Comparison of ENCODE assay signal across 6 cellular contexts in the genomic region with DNA sequence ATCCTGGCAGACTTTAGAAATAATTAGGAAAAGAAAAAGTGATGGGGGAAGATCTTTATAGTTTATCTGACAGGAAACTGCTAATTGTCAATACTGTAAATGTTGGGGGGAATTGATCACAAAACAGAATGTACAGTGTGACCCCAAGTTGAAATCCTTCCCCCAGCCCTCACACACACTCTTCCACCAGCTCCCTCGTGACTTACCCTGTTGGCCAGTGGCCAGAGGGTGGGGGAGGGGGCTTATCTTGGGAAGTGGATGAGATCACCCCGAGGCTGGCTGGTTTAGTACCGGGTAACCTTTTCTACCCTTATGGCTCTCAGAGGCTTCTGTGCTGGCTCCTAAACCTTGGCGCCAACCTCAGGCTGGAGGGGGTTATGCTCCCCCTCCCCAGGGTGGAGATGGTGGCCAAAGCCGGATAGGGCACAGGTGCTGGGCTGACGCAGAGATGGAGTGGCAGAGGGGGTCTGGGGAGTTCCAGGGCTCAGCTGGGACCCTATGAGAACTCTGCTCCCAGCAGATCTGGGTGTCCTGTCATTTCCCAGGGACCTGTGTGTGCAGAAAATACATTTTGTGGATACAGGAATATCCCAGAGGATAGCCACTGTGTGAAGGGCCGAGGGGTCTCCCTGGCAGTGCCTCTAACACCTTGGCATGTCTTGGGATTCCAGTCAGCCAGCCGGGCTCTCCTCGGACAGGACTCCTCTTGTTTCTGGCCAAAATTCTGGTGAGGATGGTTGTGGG. TPM values are rescaled to one million over a fixed set of nuclear protein-coding genes. Genes with fewer than 3 reads are reported as not detected.
DNase-seq lines count a peak whose midpoint lies in the region; ATAC-seq and TF ChIP-seq lines count a peak whose summit lies in the region.

No MANE protein-coding gene starts in this region.

- intact Hi-C loops in left lung (cut with DNase I), result no loop called here

- H3K9me3 ChIP-seq in left lung, result no peaks in the 10 kb centered on the region

- H3K36me3 ChIP-seq in left lung, result no peaks in the 10 kb centered on the region

- no peaks in the 10 kb centered on the region for H3K27me3 ChIP-seq in left lung

- no peak for TF ChIP-seq CTCF in left lung (IDR thresholded peaks at IDR 0.05)

- peak overlapping the region in 1 of 2 donors; percentile 74 for H3K27ac ChIP-seq in left lung

- H3K4me1 ChIP-seq in left lung, result peaks cover 14 to 19% of the 10 kb centered on the region in 2 donors

- peak; percentile 51 for DNase-seq in DMS79 (lab: John Stamatoyannopoulos, UW)
- DNase-seq in left lung, result peak in 1 of 2 donors; percentile 73
- DNase-seq in stimulated activated naive CD8-positive, alpha-beta T cell treated with anti-CD3 and anti-CD28 coated beads, Interleukin-15, Interleukin-2, amounts not matched to agents 100 U/mL and 50 U/mL, for 24 hours, result no peak

- no peak overlapping the region for H3K4me3 ChIP-seq in left lung

- ATAC-seq in SK-N-SH treated with all-trans-retinoic acid at 6 μM for 48 hours, result peak; percentile 52
- peak; percentile 60 for ATAC-seq in left lung
- ATAC-seq in GM19324 (IDR thresholded peaks at IDR 0.05; ENCODE audit: low FRiP score, unreplicated experiment), result no peak
- no peak for ATAC-seq in HG03108 (IDR thresholded peaks at IDR 0.05; ENCODE audit: unreplicated experiment)
- no peak for ATAC-seq in stimulated activated naive CD8-positive, alpha-beta T cell treated with anti-CD3 and anti-CD28 coated beads, Interleukin-15, Interleukin-2, amounts not matched to agents 100 U/mL and 50 U/mL, for 24 hours

TF ChIP-seq in SK-N-SH treated with all-trans-retinoic acid at 6 μM for 48 hours, 23 proteins besides CTCF, POLR2A, EP300 and RAD21:
- TF ChIP-seq, protein P1, sequence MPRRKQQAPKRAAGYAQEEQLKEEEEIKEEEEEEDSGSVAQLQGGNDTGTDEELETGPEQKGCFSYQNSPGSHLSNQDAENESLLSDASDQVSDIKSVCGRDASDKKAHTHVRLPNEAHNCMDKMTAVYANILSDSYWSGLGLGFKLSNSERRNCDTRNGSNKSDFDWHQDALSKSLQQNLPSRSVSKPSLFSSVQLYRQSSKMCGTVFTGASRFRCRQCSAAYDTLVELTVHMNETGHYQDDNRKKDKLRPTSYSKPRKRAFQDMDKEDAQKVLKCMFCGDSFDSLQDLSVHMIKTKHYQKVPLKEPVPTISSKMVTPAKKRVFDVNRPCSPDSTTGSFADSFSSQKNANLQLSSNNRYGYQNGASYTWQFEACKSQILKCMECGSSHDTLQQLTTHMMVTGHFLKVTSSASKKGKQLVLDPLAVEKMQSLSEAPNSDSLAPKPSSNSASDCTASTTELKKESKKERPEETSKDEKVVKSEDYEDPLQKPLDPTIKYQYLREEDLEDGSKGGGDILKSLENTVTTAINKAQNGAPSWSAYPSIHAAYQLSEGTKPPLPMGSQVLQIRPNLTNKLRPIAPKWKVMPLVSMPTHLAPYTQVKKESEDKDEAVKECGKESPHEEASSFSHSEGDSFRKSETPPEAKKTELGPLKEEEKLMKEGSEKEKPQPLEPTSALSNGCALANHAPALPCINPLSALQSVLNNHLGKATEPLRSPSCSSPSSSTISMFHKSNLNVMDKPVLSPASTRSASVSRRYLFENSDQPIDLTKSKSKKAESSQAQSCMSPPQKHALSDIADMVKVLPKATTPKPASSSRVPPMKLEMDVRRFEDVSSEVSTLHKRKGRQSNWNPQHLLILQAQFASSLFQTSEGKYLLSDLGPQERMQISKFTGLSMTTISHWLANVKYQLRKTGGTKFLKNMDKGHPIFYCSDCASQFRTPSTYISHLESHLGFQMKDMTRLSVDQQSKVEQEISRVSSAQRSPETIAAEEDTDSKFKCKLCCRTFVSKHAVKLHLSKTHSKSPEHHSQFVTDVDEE (CRISPR knock-in tag; IDR thresholded peaks at IDR 0.05), result no peak
- peak; percentile 21; the same call in 1 of the 2 replicates for TF ChIP-seq ISL1 (CRISPR knock-in tag; IDR thresholded peaks at IDR 0.05)
- TF ChIP-seq, protein P2, sequence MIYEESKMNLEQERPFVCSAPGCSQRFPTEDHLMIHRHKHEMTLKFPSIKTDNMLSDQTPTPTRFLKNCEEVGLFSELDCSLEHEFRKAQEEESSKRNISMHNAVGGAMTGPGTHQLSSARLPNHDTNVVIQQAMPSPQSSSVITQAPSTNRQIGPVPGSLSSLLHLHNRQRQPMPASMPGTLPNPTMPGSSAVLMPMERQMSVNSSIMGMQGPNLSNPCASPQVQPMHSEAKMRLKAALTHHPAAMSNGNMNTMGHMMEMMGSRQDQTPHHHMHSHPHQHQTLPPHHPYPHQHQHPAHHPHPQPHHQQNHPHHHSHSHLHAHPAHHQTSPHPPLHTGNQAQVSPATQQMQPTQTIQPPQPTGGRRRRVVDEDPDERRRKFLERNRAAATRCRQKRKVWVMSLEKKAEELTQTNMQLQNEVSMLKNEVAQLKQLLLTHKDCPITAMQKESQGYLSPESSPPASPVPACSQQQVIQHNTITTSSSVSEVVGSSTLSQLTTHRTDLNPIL (CRISPR knock-in tag; IDR thresholded peaks at IDR 0.05; ENCODE audit: low read depth), result peak; percentile 74; the same call in 1 of the 2 replicates

RNA-seq across cellular contexts. Expression of gene CDH16, which starts 18.6 kb away (rescaled TPM):
- total RNA-seq in left lung, result under 1 TPM in 1 of 2 donors, not detected in 1; 0.32 TPM

RNA-seq across cellular contexts. Expression of gene PDP2, which starts 19.8 kb away (rescaled TPM):
- total RNA-seq in left lung, result 10 to 100 TPM; 17.4 to 36.3 TPM

RNA-seq across cellular contexts. Expression of gene RRAD, which starts 25.2 kb away (rescaled TPM):
- 10 to 100 TPM in 1 of 2 donors, 1 to 10 TPM in 1; 8.2 to 31.8 TPM for total RNA-seq in left lung

RNA-seq across cellular contexts. Expression of gene CIAO2B, which starts 34.1 kb away (rescaled TPM):
- 10 to 100 TPM; 81.7 to 82.5 TPM for total RNA-seq in left lung

RNA-seq across cellular contexts. Expression of gene CES2, which starts 35.2 kb away (rescaled TPM):
- total RNA-seq in left lung, result 10 to 100 TPM; 31.7 to 38.4 TPM

Comparison
In these comparisons a context has a peak if more than half of its experiments do, and no peak if none do; other contexts are left out.
1. ATAC-seq: peak in SK-N-SH treated with all-trans-retinoic acid at 6 μM for 48 hours (single experiment) and left lung (single experiment); none in GM19324 (single experiment), HG03108 (single experiment) and stimulated activated naive CD8-positive, alpha-beta T cell treated with anti-CD3 and anti-CD28 coated beads, Interleukin-15, Interleukin-2, amounts not matched to agents 100 U/mL and 50 U/mL, for 24 hours (single experiment).